1 cellular context compared by ENCODE assay signal in the genomic region with DNA sequence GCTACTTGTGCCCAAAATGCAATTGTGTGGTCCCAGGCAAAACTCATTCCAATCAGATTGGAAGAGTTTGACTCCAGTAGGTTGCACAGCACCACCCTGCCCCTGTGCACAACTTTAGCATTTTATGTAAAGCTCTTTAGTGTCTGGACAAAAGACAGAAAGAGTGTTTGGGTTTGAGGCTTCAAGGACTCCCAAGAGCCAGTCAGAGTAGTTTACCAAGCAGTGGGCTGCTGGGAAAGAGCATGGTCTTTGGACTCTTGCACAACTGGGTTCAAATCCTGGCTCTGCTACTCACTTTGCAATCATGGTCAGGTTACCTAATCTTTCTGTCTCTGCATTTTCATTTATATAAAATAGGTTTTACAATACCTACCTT.
TF ChIP-seq lines count a peak whose summit lies in the region.

No MANE protein-coding gene starts in this region.

TF ChIP-seq in HepG2, 621 proteins besides CTCF, POLR2A, EP300 and RAD21 (continued from another document and continues in another):
- TF ChIP-seq NR2C2 (CRISPR knock-in tag; IDR thresholded peaks at IDR 0.05; ENCODE audit: borderline replicate concordance) (peak; percentile 63; the same call in 1 of the 2 replicates), ZNF143 (CRISPR knock-in tag; IDR thresholded peaks at IDR 0.05) (peak; percentile 85), ZMYM3 (CRISPR knock-in tag; IDR thresholded peaks at IDR 0.05) (peak; percentile 44; the same call in 1 of the 2 replicates), MIXL1 (CRISPR knock-in tag; IDR thresholded peaks at IDR 0.05) (peak; percentile 65), HMG20A (CRISPR knock-in tag; IDR thresholded peaks at IDR 0.05; ENCODE audit: borderline replicate concordance) (peak; percentile 79), DPF2 (CRISPR knock-in tag; IDR thresholded peaks at IDR 0.05; ENCODE audit: borderline replicate concordance, low read depth) (peak; percentile 66; the same call in 1 of the 2 replicates), PAXIP1 (CRISPR knock-in tag; conservative IDR thresholded peaks at IDR 0.05) (peak; percentile 81), HOXA5 (CRISPR knock-in tag; IDR thresholded peaks at IDR 0.05) (no peak), ZNF83 (CRISPR knock-in tag; IDR thresholded peaks at IDR 0.05; ENCODE audit: borderline replicate concordance) (no peak), HES4 (CRISPR knock-in tag; IDR thresholded peaks at IDR 0.05; ENCODE audit: borderline replicate concordance) (no peak), GPN1 (CRISPR knock-in tag; IDR thresholded peaks at IDR 0.05; ENCODE audit: borderline replicate concordance) (no peak), STAG1 (CRISPR knock-in tag; IDR thresholded peaks at IDR 0.05) (no peak), SAFB2 (CRISPR knock-in tag; IDR thresholded peaks at IDR 0.05; ENCODE audit: borderline replicate concordance, low read depth) (no peak), THAP9 (CRISPR knock-in tag; IDR thresholded peaks at IDR 0.05; ENCODE audit: borderline replicate concordance) (no peak), ZBTB2 (CRISPR knock-in tag; IDR thresholded peaks at IDR 0.05; ENCODE audit: low read depth) (no peak), ZNF556 (CRISPR knock-in tag; IDR thresholded peaks at IDR 0.05; ENCODE audit: borderline replicate concordance) (no peak), NFE2L2 (IDR thresholded peaks at IDR 0.05; ENCODE audit: low read length) (no peak), HNRNPUL1 (IDR thresholded peaks at IDR 0.05; ENCODE audit: low read depth, low read length) (no peak), ZBTB3 (CRISPR knock-in tag; IDR thresholded peaks at IDR 0.05; ENCODE audit: borderline replicate concordance, low read depth) (no peak), HMGXB4 (CRISPR knock-in tag; IDR thresholded peaks at IDR 0.05; ENCODE audit: borderline replicate concordance in 1 of 2, low read depth in 1 of 2) (no peak; a peak in 2 of 4 replicates), FOXO1 (CRISPR knock-in tag; IDR thresholded peaks at IDR 0.05) (peak; percentile 87), JARID2 (CRISPR knock-in tag; IDR thresholded peaks at IDR 0.05; ENCODE audit: insufficient replicate concordance) (no peak), PCBP2 (optimal IDR thresholded peaks at IDR 0.05; ENCODE audit: low read depth, low read length, poor library complexity, severe bottlenecking) (no peak), ZNF629 (CRISPR knock-in tag; conservative IDR thresholded peaks at IDR 0.05) (no peak), MBD4 (IDR thresholded peaks at IDR 0.05; ENCODE audit: borderline replicate concordance, low read length) (no peak), POLR2G (IDR thresholded peaks at IDR 0.05; ENCODE audit: low read depth, low read length) (no peak), KMT2B (CRISPR knock-in tag; IDR thresholded peaks at IDR 0.05) (no peak), NCOA5 (CRISPR knock-in tag; IDR thresholded peaks at IDR 0.05) (no peak), JUN (CRISPR knock-in tag; IDR thresholded peaks at IDR 0.05) (no peak), SATB2 (CRISPR knock-in tag; IDR thresholded peaks at IDR 0.05) (no peak), PITX1 (CRISPR knock-in tag; IDR thresholded peaks at IDR 0.05) (0 out of 2 replicates have a peak, but pooled peaks have one; percentile 32), ZNF775 (CRISPR knock-in tag; IDR thresholded peaks at IDR 0.05; ENCODE audit: borderline replicate concordance) (no peak), U2AF1 (optimal IDR thresholded peaks at IDR 0.05; ENCODE audit: low read depth, low read length) (no peak), ZNF17 (CRISPR knock-in tag; IDR thresholded peaks at IDR 0.05) (no peak), SNAPC5 (CRISPR knock-in tag; IDR thresholded peaks at IDR 0.05; ENCODE audit: borderline replicate concordance) (no peak), ZNF343 (CRISPR knock-in tag; IDR thresholded peaks at IDR 0.05) (no peak)
- TF ChIP-seq, protein P1, sequence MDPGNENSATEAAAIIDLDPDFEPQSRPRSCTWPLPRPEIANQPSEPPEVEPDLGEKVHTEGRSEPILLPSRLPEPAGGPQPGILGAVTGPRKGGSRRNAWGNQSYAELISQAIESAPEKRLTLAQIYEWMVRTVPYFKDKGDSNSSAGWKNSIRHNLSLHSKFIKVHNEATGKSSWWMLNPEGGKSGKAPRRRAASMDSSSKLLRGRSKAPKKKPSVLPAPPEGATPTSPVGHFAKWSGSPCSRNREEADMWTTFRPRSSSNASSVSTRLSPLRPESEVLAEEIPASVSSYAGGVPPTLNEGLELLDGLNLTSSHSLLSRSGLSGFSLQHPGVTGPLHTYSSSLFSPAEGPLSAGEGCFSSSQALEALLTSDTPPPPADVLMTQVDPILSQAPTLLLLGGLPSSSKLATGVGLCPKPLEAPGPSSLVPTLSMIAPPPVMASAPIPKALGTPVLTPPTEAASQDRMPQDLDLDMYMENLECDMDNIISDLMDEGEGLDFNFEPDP (CRISPR knock-in tag; conservative IDR thresholded peaks at IDR 0.05) = no peak
- TF ChIP-seq, protein P2, sequence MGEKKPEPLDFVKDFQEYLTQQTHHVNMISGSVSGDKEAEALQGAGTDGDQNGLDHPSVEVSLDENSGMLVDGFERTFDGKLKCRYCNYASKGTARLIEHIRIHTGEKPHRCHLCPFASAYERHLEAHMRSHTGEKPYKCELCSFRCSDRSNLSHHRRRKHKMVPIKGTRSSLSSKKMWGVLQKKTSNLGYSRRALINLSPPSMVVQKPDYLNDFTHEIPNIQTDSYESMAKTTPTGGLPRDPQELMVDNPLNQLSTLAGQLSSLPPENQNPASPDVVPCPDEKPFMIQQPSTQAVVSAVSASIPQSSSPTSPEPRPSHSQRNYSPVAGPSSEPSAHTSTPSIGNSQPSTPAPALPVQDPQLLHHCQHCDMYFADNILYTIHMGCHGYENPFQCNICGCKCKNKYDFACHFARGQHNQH (CRISPR knock-in tag; IDR thresholded peaks at IDR 0.05) = peak; percentile 67; the same call in 1 of the 2 replicates
- TF ChIP-seq, protein P3, sequence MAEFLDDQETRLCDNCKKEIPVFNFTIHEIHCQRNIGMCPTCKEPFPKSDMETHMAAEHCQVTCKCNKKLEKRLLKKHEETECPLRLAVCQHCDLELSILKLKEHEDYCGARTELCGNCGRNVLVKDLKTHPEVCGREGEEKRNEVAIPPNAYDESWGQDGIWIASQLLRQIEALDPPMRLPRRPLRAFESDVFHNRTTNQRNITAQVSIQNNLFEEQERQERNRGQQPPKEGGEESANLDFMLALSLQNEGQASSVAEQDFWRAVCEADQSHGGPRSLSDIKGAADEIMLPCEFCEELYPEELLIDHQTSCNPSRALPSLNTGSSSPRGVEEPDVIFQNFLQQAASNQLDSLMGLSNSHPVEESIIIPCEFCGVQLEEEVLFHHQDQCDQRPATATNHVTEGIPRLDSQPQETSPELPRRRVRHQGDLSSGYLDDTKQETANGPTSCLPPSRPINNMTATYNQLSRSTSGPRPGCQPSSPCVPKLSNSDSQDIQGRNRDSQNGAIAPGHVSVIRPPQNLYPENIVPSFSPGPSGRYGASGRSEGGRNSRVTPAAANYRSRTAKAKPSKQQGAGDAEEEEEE (CRISPR knock-in tag; IDR thresholded peaks at IDR 0.05; ENCODE audit: borderline replicate concordance) = no peak
- TF ChIP-seq, protein P4, sequence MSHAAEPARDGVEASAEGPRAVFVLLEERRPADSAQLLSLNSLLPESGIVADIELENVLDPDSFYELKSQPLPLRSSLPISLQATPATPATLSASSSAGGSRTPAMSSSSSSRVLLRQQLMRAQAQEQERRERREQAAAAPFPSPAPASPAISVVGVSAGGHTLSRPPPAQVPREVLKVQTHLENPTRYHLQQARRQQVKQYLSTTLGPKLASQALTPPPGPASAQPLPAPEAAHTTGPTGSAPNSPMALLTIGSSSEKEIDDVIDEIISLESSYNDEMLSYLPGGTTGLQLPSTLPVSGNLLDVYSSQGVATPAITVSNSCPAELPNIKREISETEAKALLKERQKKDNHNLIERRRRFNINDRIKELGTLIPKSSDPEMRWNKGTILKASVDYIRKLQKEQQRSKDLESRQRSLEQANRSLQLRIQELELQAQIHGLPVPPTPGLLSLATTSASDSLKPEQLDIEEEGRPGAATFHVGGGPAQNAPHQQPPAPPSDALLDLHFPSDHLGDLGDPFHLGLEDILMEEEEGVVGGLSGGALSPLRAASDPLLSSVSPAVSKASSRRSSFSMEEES (CRISPR knock-in tag; IDR thresholded peaks at IDR 0.05) = peak; percentile 54; the same call in 1 of the 2 replicates
- TF ChIP-seq, protein P5, sequence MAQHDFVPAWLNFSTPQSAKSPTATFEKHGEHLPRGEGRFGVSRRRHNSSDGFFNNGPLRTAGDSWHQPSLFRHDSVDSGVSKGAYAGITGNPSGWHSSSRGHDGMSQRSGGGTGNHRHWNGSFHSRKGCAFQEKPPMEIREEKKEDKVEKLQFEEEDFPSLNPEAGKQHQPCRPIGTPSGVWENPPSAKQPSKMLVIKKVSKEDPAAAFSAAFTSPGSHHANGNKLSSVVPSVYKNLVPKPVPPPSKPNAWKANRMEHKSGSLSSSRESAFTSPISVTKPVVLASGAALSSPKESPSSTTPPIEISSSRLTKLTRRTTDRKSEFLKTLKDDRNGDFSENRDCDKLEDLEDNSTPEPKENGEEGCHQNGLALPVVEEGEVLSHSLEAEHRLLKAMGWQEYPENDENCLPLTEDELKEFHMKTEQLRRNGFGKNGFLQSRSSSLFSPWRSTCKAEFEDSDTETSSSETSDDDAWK (CRISPR knock-in tag; IDR thresholded peaks at IDR 0.05) = no peak
- TF ChIP-seq, protein P6, sequence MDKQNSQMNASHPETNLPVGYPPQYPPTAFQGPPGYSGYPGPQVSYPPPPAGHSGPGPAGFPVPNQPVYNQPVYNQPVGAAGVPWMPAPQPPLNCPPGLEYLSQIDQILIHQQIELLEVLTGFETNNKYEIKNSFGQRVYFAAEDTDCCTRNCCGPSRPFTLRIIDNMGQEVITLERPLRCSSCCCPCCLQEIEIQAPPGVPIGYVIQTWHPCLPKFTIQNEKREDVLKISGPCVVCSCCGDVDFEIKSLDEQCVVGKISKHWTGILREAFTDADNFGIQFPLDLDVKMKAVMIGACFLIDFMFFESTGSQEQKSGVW (CRISPR knock-in tag; IDR thresholded peaks at IDR 0.05; ENCODE audit: borderline replicate concordance) = no peak
